ENCODE assay signal across 23 cellular contexts in the genomic region with DNA sequence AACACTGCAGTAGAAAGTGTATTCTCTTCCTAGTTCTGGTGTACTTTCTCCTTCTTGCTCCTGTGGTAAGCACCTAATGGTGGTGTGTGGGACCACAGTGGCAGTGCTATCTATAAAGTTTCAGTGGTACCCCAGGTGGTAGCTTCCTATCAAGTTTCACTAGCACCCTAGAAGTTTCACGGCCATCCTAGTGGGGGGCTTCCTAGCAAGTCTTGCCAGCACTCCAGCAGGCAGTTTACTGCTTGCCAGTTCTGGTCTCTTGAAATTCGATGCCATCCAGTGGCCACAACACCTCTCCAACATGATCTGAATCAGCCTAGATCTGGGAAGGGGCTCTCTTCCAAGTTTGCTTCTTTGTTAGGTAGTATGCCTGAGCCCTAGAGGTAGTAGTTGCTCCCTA.
DNase-seq lines count a peak whose midpoint lies in the region; FAIRE-seq and TF ChIP-seq lines count a peak whose summit lies in the region.
"Had no signal": no experiment of that assay in that cellular context is flagged by ENCODE, and none has a peak within 500 bp of the region (broad histone marks: within the 10 kb centered on the region; RNA-seq: fewer than 3 reads in every experiment).

No MANE protein-coding gene starts in this region.

- no peak overlapping the region for H3K4me3 ChIP-seq in Jurkat, Clone E6-1 (ENCODE audit: low read length)
- H3K4me3 ChIP-seq in adipocyte (ENCODE audit: low read length) (no peak overlapping the region), mesenchymal stem cell (ENCODE audit: insufficient read depth in 1 of 2, low read depth in 1 of 2, low read length in 2 of 2) (no peak overlapping the region)
- H3K4me3 ChIP-seq: ascending aorta, hepatocyte, spleen, testis had no signal

- H3K4me1 ChIP-seq in adipocyte (ENCODE audit: control insufficient read depth, insufficient read depth, low read length): peaks cover 6% of the 10 kb centered on the region
- H3K4me1 ChIP-seq in mesenchymal stem cell (ENCODE audit: control insufficient read depth, insufficient read depth, low read depth, low read length): peaks cover 2% of the 10 kb centered on the region
- H3K4me1 ChIP-seq: ascending aorta, testis had no signal

- H4K8ac ChIP-seq in mesenchymal stem cell (ENCODE audit: low read length): no peak overlapping the region

- H2BK5ac ChIP-seq in mesenchymal stem cell (ENCODE audit: low read depth, low read length, poor library complexity, severe bottlenecking): no peak overlapping the region

- H2BK120ac ChIP-seq in mesenchymal stem cell (ENCODE audit: low read depth, low read length): no peak overlapping the region

- H3K23ac ChIP-seq in mesenchymal stem cell (ENCODE audit: low read length in 2 of 2): no peak overlapping the region

- FAIRE-seq in H54 (lab: Jason Lieb, UNC): peak; percentile 84
- FAIRE-seq: G401.6, keratinocyte, TTC549 had no signal

- H3K9ac ChIP-seq in adipocyte (ENCODE audit: low read length) (peak overlapping the region; percentile 34), mesenchymal stem cell (ENCODE audit: low read length) (no peak overlapping the region)

- H3K79me1 ChIP-seq in mesenchymal stem cell (replicated peaks; ENCODE audit: low read length, poor library complexity, severe bottlenecking): peaks cover 6% of the 10 kb centered on the region

- DNase-seq in H54 (ENCODE audit: insufficient read length, low spot score) (no peak), adipocyte (ENCODE audit: low read depth) (no peak), mesenchymal stem cell (no peak), activated gamma-delta T cell (lab: John Stamatoyannopoulos, UW) (no peak), kidney glomerular epithelial cell (lab: John Stamatoyannopoulos, UW) (no peak)
- DNase-seq in Jurkat, Clone E6-1 (ENCODE audit: low read depth, low spot score): peak; percentile 5
- DNase-seq in activated T-cell treated with anti-CD3 and anti-CD28 coated beads, Interleukin-2, amount 50 U/mL, for 48 hours: no peak
- DNase-seq: activated T-cell treated with anti-CD3 and anti-CD28 coated beads, Interleukin-2, amount 50 U/mL, for 4 hours; cerebellar nuclear complex; foreskin melanocyte; NCI-H1105 treated with DMSO at 0.1 percent for 48 hours; NCI-H2081 treated with DMSO at 0.1 percent for 48 hours; NCI-H524; retina; spleen; stimulated activated CD4-positive, alpha-beta T cell treated with anti-CD3 and anti-CD28 coated beads, Interleukin-4, amount 100 ng/mL, for 1 hour; stimulated activated naive CD4-positive, alpha-beta T cell; testis had no signal

- H2BK15ac ChIP-seq in mesenchymal stem cell (ENCODE audit: low read depth, poor library complexity, severe bottlenecking): no peak overlapping the region

- H3K4me2 ChIP-seq in mesenchymal stem cell (ENCODE audit: low read length, poor library complexity, severe bottlenecking): no peak overlapping the region
- H3K4me2 ChIP-seq: hepatocyte had no signal

- 86% methylated on average over 2 of the region's 2 CpGs for WGBS in mesenchymal stem cell

- H2AFZ ChIP-seq in mesenchymal stem cell (ENCODE audit: low read depth, low read length): no peak overlapping the region
- H2AFZ ChIP-seq: hepatocyte had no signal

- H3K27ac ChIP-seq in mesenchymal stem cell (ENCODE audit: low read length, poor library complexity, severe bottlenecking): peak overlapping the region; percentile 39
- H3K27ac ChIP-seq: ascending aorta, hepatocyte, testis had no signal

- H2AK5ac ChIP-seq in mesenchymal stem cell (ENCODE audit: low read length, severe bottlenecking): peak overlapping the region; percentile 57

- H3K9me3 ChIP-seq in adipocyte (ENCODE audit: control insufficient read depth, low read length) (peaks cover 6% of the 10 kb centered on the region), mesenchymal stem cell (ENCODE audit: control insufficient read depth, low read length) (no peaks in the 10 kb centered on the region)
- H3K9me3 ChIP-seq: ascending aorta, testis had no signal

- no peak overlapping the region for H4K91ac ChIP-seq in mesenchymal stem cell (ENCODE audit: low read length)

- no peak for TF ChIP-seq POLR2A in H54 (IDR thresholded peaks at IDR 0.05; ENCODE audit: low read depth, low read length)

- H3K14ac ChIP-seq in mesenchymal stem cell (ENCODE audit: low read length in 2 of 2): no peak overlapping the region

- no peak overlapping the region for H3K4ac ChIP-seq in mesenchymal stem cell (ENCODE audit: low read depth in 1 of 2, low read length in 2 of 2)

- H2BK12ac ChIP-seq in mesenchymal stem cell (ENCODE audit: low read length in 2 of 2): no peak overlapping the region

- peaks cover 24% of the 10 kb centered on the region for H3K36me3 ChIP-seq in adipocyte (ENCODE audit: control insufficient read depth, insufficient read depth, low read length, severe bottlenecking)
- H3K36me3 ChIP-seq in mesenchymal stem cell (ENCODE audit: control insufficient read depth in 1 of 2, insufficient read depth in 2 of 2, low read depth in 1 of 2, low read length in 2 of 2): peaks cover 6 to 35% of the 10 kb centered on the region in 2 experiments

- H3K27me3 ChIP-seq in adipocyte (replicated peaks; ENCODE audit: control insufficient read depth, insufficient read depth, low read length): no peaks in the 10 kb centered on the region
- no peaks in the 10 kb centered on the region for H3K27me3 ChIP-seq in mesenchymal stem cell (ENCODE audit: control insufficient read depth in 1 of 2, insufficient read depth in 1 of 2, low read length in 2 of 2)
- H3K27me3 ChIP-seq: ascending aorta, hepatocyte, spleen, testis had no signal

- no peak overlapping the region for H3K18ac ChIP-seq in mesenchymal stem cell (ENCODE audit: low read depth in 1 of 2, low read length in 2 of 2)
